ENCODE assay signal across 18 cellular contexts in genomic region chr15:55343168-55343567, GRCh38. TPM values are rescaled to one million over a fixed set of nuclear protein-coding genes. Genes with fewer than 3 reads are reported as not detected.
DNase-seq lines count a peak whose midpoint lies in the region; ATAC-seq and TF ChIP-seq lines count a peak whose summit lies in the region.
"Had no signal": no experiment of that assay in that cellular context is flagged by ENCODE, and none has a peak within 500 bp of the region (broad histone marks: within the 10 kb centered on the region; RNA-seq: fewer than 3 reads in every experiment).

No MANE protein-coding gene starts in this region.

- H2AFZ ChIP-seq in neuronal stem cell (ENCODE audit: low read length) (peak overlapping the region; percentile 31), mesenchymal stem cell (ENCODE audit: low read depth, low read length) (no peak overlapping the region)

- no peak for TF ChIP-seq EP300 in tibial nerve (IDR thresholded peaks at IDR 0.05)

- H3K27ac Mint-ChIP-seq in CD4-positive, CD25-positive, alpha-beta regulatory T cell = peak overlapping the region in 2 of 3 donors; percentile 15 to 75
- 0 out of 2 replicates have a peak overlapping the region, but pooled peaks have one; percentile 53 for H3K27ac Mint-ChIP-seq in WTC11
- H3K27ac Mint-ChIP-seq: activated naive CD4-positive, alpha-beta T cell treated with anti-CD3 and anti-CD28 coated beads, Interleukin-2, amount 10 ng/mL, durations not matched to agents 7 days and 5 days; T-helper 1 cell treated with Interleukin-12 subunit alpha and Interleukin-12 subunit beta and Interleukin-4 antibody, amounts not matched to agents 30 μg/mL and 1 μg/mL, for 36 hours had no signal

- H2AK5ac ChIP-seq in neuronal stem cell (ENCODE audit: low read depth, low read length) (no peak overlapping the region), mesenchymal stem cell (ENCODE audit: low read length, severe bottlenecking) (no peak overlapping the region)

- H3K36me3 ChIP-seq in CD4-positive, CD25-positive, alpha-beta regulatory T cell (ENCODE audit: control insufficient read depth, insufficient read depth, low read length) = peaks cover 41% of the 10 kb centered on the region
- H3K36me3 ChIP-seq in neuronal stem cell (replicated peaks in 1 of 2; ENCODE audit: control insufficient read depth in 2 of 2, insufficient read depth in 2 of 2, low read length in 2 of 2) (no peaks in the 10 kb centered on the region), tibial nerve (peaks cover 0 to 34% (median 0%) of the 10 kb centered on the region in 3 donors), mesenchymal stem cell (ENCODE audit: control insufficient read depth in 1 of 2, insufficient read depth in 2 of 2, low read depth in 1 of 2, low read length in 2 of 2) (peaks cover 3 to 55% of the 10 kb centered on the region in 2 experiments)

- no peak overlapping the region for H2BK15ac ChIP-seq in neuronal stem cell (ENCODE audit: low read length)
- H2BK15ac ChIP-seq in mesenchymal stem cell (ENCODE audit: low read depth, poor library complexity, severe bottlenecking) = no peak overlapping the region

- H2BK12ac ChIP-seq in neuronal stem cell (ENCODE audit: low read length) = no peak overlapping the region
- H2BK12ac ChIP-seq in mesenchymal stem cell (ENCODE audit: low read length in 2 of 2) = no peak overlapping the region

- no peak overlapping the region for H3K23ac ChIP-seq in neuronal stem cell (ENCODE audit: low read depth, low read length, poor library complexity)
- no peak overlapping the region for H3K23ac ChIP-seq in mesenchymal stem cell (ENCODE audit: low read length in 2 of 2)

- no peaks in the 10 kb centered on the region for H3K4me1 Mint-ChIP-seq in CD4-positive, CD25-positive, alpha-beta regulatory T cell
- peaks cover 27% of the 10 kb centered on the region for H3K4me1 Mint-ChIP-seq in WTC11
- H3K4me1 Mint-ChIP-seq: activated naive CD4-positive, alpha-beta T cell treated with anti-CD3 and anti-CD28 coated beads, Interleukin-2, amount 10 ng/mL, durations not matched to agents 7 days and 5 days had no signal

- H3K9ac ChIP-seq in neuronal stem cell (ENCODE audit: low read depth, low read length, poor library complexity) = no peak overlapping the region
- no peak overlapping the region for H3K9ac ChIP-seq in mesenchymal stem cell (ENCODE audit: low read length)

- no peak overlapping the region for H3K4ac ChIP-seq in neuronal stem cell (ENCODE audit: low read length)
- no peak overlapping the region for H3K4ac ChIP-seq in mesenchymal stem cell (ENCODE audit: low read depth in 1 of 2, low read length in 2 of 2)

- no peaks in the 10 kb centered on the region for H3K9me3 Mint-ChIP-seq in CD4-positive, CD25-positive, alpha-beta regulatory T cell
- H3K9me3 Mint-ChIP-seq in WTC11 = no peaks in the 10 kb centered on the region
- H3K9me3 Mint-ChIP-seq: activated naive CD4-positive, alpha-beta T cell treated with anti-CD3 and anti-CD28 coated beads, Interleukin-2, amount 10 ng/mL, durations not matched to agents 7 days and 5 days; CD4-positive, alpha-beta memory T cell; IgD-negative memory B cell; T-helper 1 cell treated with Interleukin-12 subunit alpha and Interleukin-12 subunit beta and Interleukin-4 antibody, amounts not matched to agents 30 μg/mL and 1 μg/mL, for 36 hours had no signal

- no peaks in the 10 kb centered on the region for H3K27me3 ChIP-seq in CD4-positive, CD25-positive, alpha-beta regulatory T cell (ENCODE audit: control insufficient read depth, insufficient read depth, low read length)
- H3K27me3 ChIP-seq in neuronal stem cell (ENCODE audit: control insufficient read depth in 3 of 3, insufficient read depth in 3 of 3, low read depth in 1 of 3, low read length in 3 of 3) (no peaks in the 10 kb centered on the region), tibial nerve (no peaks in the 10 kb centered on the region), mesenchymal stem cell (ENCODE audit: control insufficient read depth in 1 of 2, insufficient read depth in 1 of 2, low read length in 2 of 2) (no peaks in the 10 kb centered on the region)
- H3K27me3 ChIP-seq: Peyer's patch, vagina had no signal

- TF ChIP-seq CTCF in WTC11 (IDR thresholded peaks at IDR 0.05) (no peak), tibial nerve (IDR thresholded peaks at IDR 0.05) (no peak), omental fat pad (IDR thresholded peaks at IDR 0.05) (no peak)

- no peak overlapping the region for H3K14ac ChIP-seq in neuronal stem cell (ENCODE audit: low read length)
- H3K14ac ChIP-seq in mesenchymal stem cell (ENCODE audit: low read length in 2 of 2) = no peak overlapping the region

- H3K4me1 ChIP-seq in CD4-positive, CD25-positive, alpha-beta regulatory T cell (ENCODE audit: control insufficient read depth, insufficient read depth, low read length, poor library complexity, severe bottlenecking) = no peaks in the 10 kb centered on the region
- H3K4me1 ChIP-seq in neuronal stem cell (ENCODE audit: control insufficient read depth in 2 of 2, insufficient read depth in 1 of 2, low read depth in 1 of 2, low read length in 2 of 2) (peaks cover 0 to 4% of the 10 kb centered on the region in 2 donors), tibial nerve (peaks cover 0 to 6% (median 0%) of the 10 kb centered on the region in 4 donors), mesenchymal stem cell (ENCODE audit: control insufficient read depth, insufficient read depth, low read depth, low read length) (no peaks in the 10 kb centered on the region)
- H3K4me1 ChIP-seq: Peyer's patch had no signal

- H2BK5ac ChIP-seq in neuronal stem cell (ENCODE audit: low read length) (no peak overlapping the region), mesenchymal stem cell (ENCODE audit: low read depth, low read length, poor library complexity, severe bottlenecking) (no peak overlapping the region)

- WGBS in neuronal stem cell (ENCODE audit: extremely low coverage in 2 of 2, insufficient read length in 2 of 2, insufficient replicate concordance in 1 of 2), 2 donors = no CpG with 5 or more reads among the region's 2 CpGs
- 24 to 35% methylated on average over 2 of the region's 2 CpGs for WGBS in tibial nerve, 2 donors
- WGBS in mesenchymal stem cell = 80% methylated on average over 1 of the region's 2 CpGs

- no peak for DNase-seq in CD4-positive, CD25-positive, alpha-beta regulatory T cell
- DNase-seq in NCI-H1417 treated with DMSO at 0.1 percent for 48 hours (lab: John Stamatoyannopoulos, UW) (peak; percentile 12), WTC11 (ENCODE audit: low spot score) (no peak), neuronal stem cell (ENCODE audit: low spot score) (no peak), tibial nerve (ENCODE audit: low spot score in 2 of 2) (no peak), omental fat pad (ENCODE audit: low spot score) (no peak), mesenchymal stem cell (no peak)
- DNase-seq: activated naive CD4-positive, alpha-beta T cell treated with anti-CD3 and anti-CD28 coated beads, Interleukin-2, amount 10 ng/mL, durations not matched to agents 7 days and 5 days; CD4-positive, alpha-beta memory T cell; GDM1; glutamatergic neuron; Peyer's patch; retina; stimulated activated CD4-positive, alpha-beta T cell treated with anti-CD3 and anti-CD28 coated beads, Interleukin-2, amount 100 ng/mL, for 48 hours had no signal

- H3K9me3 ChIP-seq in CD4-positive, CD25-positive, alpha-beta regulatory T cell (ENCODE audit: control insufficient read depth in 2 of 2, low read length in 2 of 2) = no peaks in the 10 kb centered on the region
- H3K9me3 ChIP-seq in neuronal stem cell (replicated peaks in 1 of 2; ENCODE audit: control insufficient read depth in 2 of 2, insufficient read depth in 1 of 2, low read depth in 1 of 2, low read length in 2 of 2) (no peaks in the 10 kb centered on the region), tibial nerve (no peaks in the 10 kb centered on the region), mesenchymal stem cell (ENCODE audit: control insufficient read depth, low read length) (no peaks in the 10 kb centered on the region)
- H3K9me3 ChIP-seq: Peyer's patch, vagina had no signal

- H2BK120ac ChIP-seq in neuronal stem cell (ENCODE audit: low read depth, low read length) (no peak overlapping the region), mesenchymal stem cell (ENCODE audit: low read depth, low read length) (no peak overlapping the region)

- POLR2A ChIA-PET in WTC11 (lab: Charles Lee) = interaction anchor here (0.9 kb wide), 1 partner anchor 24 kb away, joined by 3 read pairs; the partner anchor contains the start of genes PIGB and PIGBOS1

- H3K4me3 Mint-ChIP-seq in CD4-positive, CD25-positive, alpha-beta regulatory T cell = no peak overlapping the region
- no peak overlapping the region for H3K4me3 Mint-ChIP-seq in WTC11
- H3K4me3 Mint-ChIP-seq: activated naive CD4-positive, alpha-beta T cell treated with anti-CD3 and anti-CD28 coated beads, Interleukin-2, amount 10 ng/mL, durations not matched to agents 7 days and 5 days; CD4-positive, alpha-beta memory T cell; IgD-negative memory B cell; T-helper 1 cell treated with Interleukin-12 subunit alpha and Interleukin-12 subunit beta and Interleukin-4 antibody, amounts not matched to agents 30 μg/mL and 1 μg/mL, for 36 hours had no signal

- H3K79me1 ChIP-seq in neuronal stem cell (ENCODE audit: low read depth, low read length) (no peaks in the 10 kb centered on the region), mesenchymal stem cell (replicated peaks; ENCODE audit: low read length, poor library complexity, severe bottlenecking) (no peaks in the 10 kb centered on the region)

- H3K27ac ChIP-seq in CD4-positive, CD25-positive, alpha-beta regulatory T cell (ENCODE audit: insufficient read depth, low read length, poor library complexity, severe bottlenecking) = no peak overlapping the region
- H3K27ac ChIP-seq in neuronal stem cell (replicated peaks; ENCODE audit: low read length) (no peak overlapping the region), tibial nerve (no peak overlapping the region), mesenchymal stem cell (ENCODE audit: low read length, poor library complexity, severe bottlenecking) (no peak overlapping the region)
- H3K27ac ChIP-seq: Peyer's patch had no signal

- no peak overlapping the region for H3K18ac ChIP-seq in neuronal stem cell (ENCODE audit: low read length)
- no peak overlapping the region for H3K18ac ChIP-seq in mesenchymal stem cell (ENCODE audit: low read depth in 1 of 2, low read length in 2 of 2)

- H4K8ac ChIP-seq in neuronal stem cell (ENCODE audit: low read depth, low read length) (no peak overlapping the region), mesenchymal stem cell (ENCODE audit: low read length) (no peak overlapping the region)

- H3K4me3 ChIP-seq in CD4-positive, CD25-positive, alpha-beta regulatory T cell (ENCODE audit: low read depth, low read length) = no peak overlapping the region
- H3K4me3 ChIP-seq in neuronal stem cell (ENCODE audit: low read length in 2 of 2) = no peak overlapping the region
- H3K4me3 ChIP-seq in tibial nerve = no peak overlapping the region
- no peak overlapping the region for H3K4me3 ChIP-seq in mesenchymal stem cell (ENCODE audit: insufficient read depth in 1 of 2, low read depth in 1 of 2, low read length in 2 of 2)
- H3K4me3 ChIP-seq: Peyer's patch, vagina had no signal

- no peaks in the 10 kb centered on the region for H3K27me3 Mint-ChIP-seq in CD4-positive, CD25-positive, alpha-beta regulatory T cell
- H3K27me3 Mint-ChIP-seq in WTC11 (ENCODE audit: low read depth) = no peaks in the 10 kb centered on the region
- H3K27me3 Mint-ChIP-seq: activated naive CD4-positive, alpha-beta T cell treated with anti-CD3 and anti-CD28 coated beads, Interleukin-2, amount 10 ng/mL, durations not matched to agents 7 days and 5 days; CD4-positive, alpha-beta memory T cell; IgD-negative memory B cell had no signal

- H3K4me2 ChIP-seq in neuronal stem cell (ENCODE audit: insufficient read depth, low read length, poor library complexity, severe bottlenecking) = no peak overlapping the region
- no peak overlapping the region for H3K4me2 ChIP-seq in mesenchymal stem cell (ENCODE audit: low read length, poor library complexity, severe bottlenecking)

- no peak for TF ChIP-seq POLR2A in tibial nerve (IDR thresholded peaks at IDR 0.05)

- peaks cover 31% of the 10 kb centered on the region for H3K36me3 Mint-ChIP-seq in CD4-positive, CD25-positive, alpha-beta regulatory T cell
- no peaks in the 10 kb centered on the region for H3K36me3 Mint-ChIP-seq in WTC11

- H4K91ac ChIP-seq in neuronal stem cell (ENCODE audit: low read depth, low read length, poor library complexity) (no peak overlapping the region), mesenchymal stem cell (ENCODE audit: low read length) (no peak overlapping the region)

- CTCF ChIA-PET in WTC11 (lab: Charles Lee) = interaction anchor here (1.3 kb wide), 1 partner anchor 65 kb away, joined by 3 read pairs; the partner anchor contains the start of genes CCPG1 and PIERCE2

- ATAC-seq in CD4-positive, CD25-positive, alpha-beta regulatory T cell (ENCODE audit: low read depth in 2 of 2) = no peak
- ATAC-seq in WTC11 (no peak), HG03439 (IDR thresholded peaks at IDR 0.05; ENCODE audit: unreplicated experiment) (no peak), omental fat pad (ENCODE audit: low FRiP score) (no peak)

RNA-seq across cellular contexts. Expression of gene PIGB, which starts 24.1 kb away (rescaled TPM):
- 38.5 TPM for total RNA-seq in CD4-positive, CD25-positive, alpha-beta regulatory T cell
- 10 to 100 TPM; 14.3 to 19.1 (median 17.8) TPM for polyA plus RNA-seq in CD4-positive, CD25-positive, alpha-beta regulatory T cell
- total RNA-seq in WTC11 (2021) = 5.2 to 8.7 TPM (median 6.9 TPM) in 3 replicates
- 5.4 TPM for polyA plus RNA-seq in neuronal stem cell (2013, experiment 1 of 2)
- 5.3 TPM for polyA plus RNA-seq in neuronal stem cell (2013, experiment 2 of 2)
- total RNA-seq in tibial nerve = 10 to 100 TPM in 3 of 4 donors, 1 to 10 TPM in 1; 4.0 to 16.1 (median 13.8) TPM
- total RNA-seq in omental fat pad = 10 to 100 TPM in 3 of 4 donors, 1 to 10 TPM in 1; 8.2 to 14.5 (median 11.1) TPM
- polyA plus RNA-seq in mesenchymal stem cell (2013, experiment 1 of 2) = 17.1 TPM
- polyA plus RNA-seq in mesenchymal stem cell (2013, experiment 2 of 2) = 17.9 TPM

RNA-seq across cellular contexts. Expression of gene PIGBOS1, which starts 24.2 kb away (rescaled TPM):
- 9.4 TPM for total RNA-seq in CD4-positive, CD25-positive, alpha-beta regulatory T cell
- 10 to 100 TPM; 49.9 to 63.0 (median 56.1) TPM for polyA plus RNA-seq in CD4-positive, CD25-positive, alpha-beta regulatory T cell
- 11.2 to 13.0 TPM (median 11.9 TPM) in 3 replicates for total RNA-seq in WTC11 (2021)
- polyA plus RNA-seq in neuronal stem cell (2013, experiment 1 of 2) = 18.2 TPM
- 19.1 TPM for polyA plus RNA-seq in neuronal stem cell (2013, experiment 2 of 2)
- total RNA-seq in tibial nerve = 10 to 100 TPM in 3 of 4 donors, 1 to 10 TPM in 1; 7.9 to 35.8 (median 16.5) TPM
- 10 to 100 TPM in 3 of 4 donors, 1 to 10 TPM in 1; 8.2 to 13.8 (median 11.4) TPM for total RNA-seq in omental fat pad
- 17.7 TPM for polyA plus RNA-seq in mesenchymal stem cell (2013, experiment 1 of 2)
- polyA plus RNA-seq in mesenchymal stem cell (2013, experiment 2 of 2) = 16.8 TPM

RNA-seq across cellular contexts. Expression of gene RAB27A, which starts 53.6 kb away (rescaled TPM):
- 34.0 TPM for total RNA-seq in CD4-positive, CD25-positive, alpha-beta regulatory T cell
- polyA plus RNA-seq in CD4-positive, CD25-positive, alpha-beta regulatory T cell = 10 to 100 TPM; 39.1 to 69.2 (median 46.1) TPM
- total RNA-seq in WTC11 (2021) (4.7 to 8.0 TPM (median 7.3 TPM) in 3 replicates), tibial nerve (10 to 100 TPM in 1 of 4 donors, 1 to 10 TPM in 3; 6.5 to 14.9 (median 8.3) TPM), omental fat pad (10 to 100 TPM; 11.1 to 33.4 (median 19.8) TPM)
- polyA plus RNA-seq in neuronal stem cell (2013, experiment 1 of 2) = 3.5 TPM
- 3.4 TPM for polyA plus RNA-seq in neuronal stem cell (2013, experiment 2 of 2)
- 22.8 TPM for polyA plus RNA-seq in mesenchymal stem cell (2013, experiment 1 of 2)
- polyA plus RNA-seq in mesenchymal stem cell (2013, experiment 2 of 2) = 24.9 TPM
